Comparison of ENCODE assay signal across 1 cellular context in the genomic region with DNA sequence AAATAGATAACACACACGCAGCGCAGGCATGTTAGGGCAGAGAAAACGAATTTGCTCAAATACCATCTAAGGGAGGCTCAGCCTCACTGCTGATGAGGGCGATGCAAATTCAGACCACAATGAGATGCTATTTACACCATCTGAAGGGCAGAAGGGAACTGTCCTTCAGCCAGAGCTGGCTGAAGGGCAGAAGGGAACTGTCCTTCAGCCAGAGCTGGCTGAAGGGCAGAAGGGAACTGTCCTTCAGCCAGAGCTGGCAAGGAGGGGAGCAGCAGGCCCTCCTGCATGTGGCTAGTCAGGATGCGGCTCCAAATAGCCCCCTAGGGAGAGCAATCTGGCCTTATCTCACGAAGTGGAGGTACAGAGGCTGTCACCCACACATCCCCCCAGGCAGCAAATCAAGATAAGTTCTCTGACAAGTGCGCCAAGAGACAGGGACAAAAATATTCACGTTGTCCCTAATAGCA.
TF ChIP-seq lines count a peak whose summit lies in the region.

No MANE protein-coding gene starts in this region.

TF ChIP-seq in GM23338, 12 proteins besides CTCF, POLR2A, EP300 and RAD21 (continued from another document):
- TF ChIP-seq, protein P1, sequence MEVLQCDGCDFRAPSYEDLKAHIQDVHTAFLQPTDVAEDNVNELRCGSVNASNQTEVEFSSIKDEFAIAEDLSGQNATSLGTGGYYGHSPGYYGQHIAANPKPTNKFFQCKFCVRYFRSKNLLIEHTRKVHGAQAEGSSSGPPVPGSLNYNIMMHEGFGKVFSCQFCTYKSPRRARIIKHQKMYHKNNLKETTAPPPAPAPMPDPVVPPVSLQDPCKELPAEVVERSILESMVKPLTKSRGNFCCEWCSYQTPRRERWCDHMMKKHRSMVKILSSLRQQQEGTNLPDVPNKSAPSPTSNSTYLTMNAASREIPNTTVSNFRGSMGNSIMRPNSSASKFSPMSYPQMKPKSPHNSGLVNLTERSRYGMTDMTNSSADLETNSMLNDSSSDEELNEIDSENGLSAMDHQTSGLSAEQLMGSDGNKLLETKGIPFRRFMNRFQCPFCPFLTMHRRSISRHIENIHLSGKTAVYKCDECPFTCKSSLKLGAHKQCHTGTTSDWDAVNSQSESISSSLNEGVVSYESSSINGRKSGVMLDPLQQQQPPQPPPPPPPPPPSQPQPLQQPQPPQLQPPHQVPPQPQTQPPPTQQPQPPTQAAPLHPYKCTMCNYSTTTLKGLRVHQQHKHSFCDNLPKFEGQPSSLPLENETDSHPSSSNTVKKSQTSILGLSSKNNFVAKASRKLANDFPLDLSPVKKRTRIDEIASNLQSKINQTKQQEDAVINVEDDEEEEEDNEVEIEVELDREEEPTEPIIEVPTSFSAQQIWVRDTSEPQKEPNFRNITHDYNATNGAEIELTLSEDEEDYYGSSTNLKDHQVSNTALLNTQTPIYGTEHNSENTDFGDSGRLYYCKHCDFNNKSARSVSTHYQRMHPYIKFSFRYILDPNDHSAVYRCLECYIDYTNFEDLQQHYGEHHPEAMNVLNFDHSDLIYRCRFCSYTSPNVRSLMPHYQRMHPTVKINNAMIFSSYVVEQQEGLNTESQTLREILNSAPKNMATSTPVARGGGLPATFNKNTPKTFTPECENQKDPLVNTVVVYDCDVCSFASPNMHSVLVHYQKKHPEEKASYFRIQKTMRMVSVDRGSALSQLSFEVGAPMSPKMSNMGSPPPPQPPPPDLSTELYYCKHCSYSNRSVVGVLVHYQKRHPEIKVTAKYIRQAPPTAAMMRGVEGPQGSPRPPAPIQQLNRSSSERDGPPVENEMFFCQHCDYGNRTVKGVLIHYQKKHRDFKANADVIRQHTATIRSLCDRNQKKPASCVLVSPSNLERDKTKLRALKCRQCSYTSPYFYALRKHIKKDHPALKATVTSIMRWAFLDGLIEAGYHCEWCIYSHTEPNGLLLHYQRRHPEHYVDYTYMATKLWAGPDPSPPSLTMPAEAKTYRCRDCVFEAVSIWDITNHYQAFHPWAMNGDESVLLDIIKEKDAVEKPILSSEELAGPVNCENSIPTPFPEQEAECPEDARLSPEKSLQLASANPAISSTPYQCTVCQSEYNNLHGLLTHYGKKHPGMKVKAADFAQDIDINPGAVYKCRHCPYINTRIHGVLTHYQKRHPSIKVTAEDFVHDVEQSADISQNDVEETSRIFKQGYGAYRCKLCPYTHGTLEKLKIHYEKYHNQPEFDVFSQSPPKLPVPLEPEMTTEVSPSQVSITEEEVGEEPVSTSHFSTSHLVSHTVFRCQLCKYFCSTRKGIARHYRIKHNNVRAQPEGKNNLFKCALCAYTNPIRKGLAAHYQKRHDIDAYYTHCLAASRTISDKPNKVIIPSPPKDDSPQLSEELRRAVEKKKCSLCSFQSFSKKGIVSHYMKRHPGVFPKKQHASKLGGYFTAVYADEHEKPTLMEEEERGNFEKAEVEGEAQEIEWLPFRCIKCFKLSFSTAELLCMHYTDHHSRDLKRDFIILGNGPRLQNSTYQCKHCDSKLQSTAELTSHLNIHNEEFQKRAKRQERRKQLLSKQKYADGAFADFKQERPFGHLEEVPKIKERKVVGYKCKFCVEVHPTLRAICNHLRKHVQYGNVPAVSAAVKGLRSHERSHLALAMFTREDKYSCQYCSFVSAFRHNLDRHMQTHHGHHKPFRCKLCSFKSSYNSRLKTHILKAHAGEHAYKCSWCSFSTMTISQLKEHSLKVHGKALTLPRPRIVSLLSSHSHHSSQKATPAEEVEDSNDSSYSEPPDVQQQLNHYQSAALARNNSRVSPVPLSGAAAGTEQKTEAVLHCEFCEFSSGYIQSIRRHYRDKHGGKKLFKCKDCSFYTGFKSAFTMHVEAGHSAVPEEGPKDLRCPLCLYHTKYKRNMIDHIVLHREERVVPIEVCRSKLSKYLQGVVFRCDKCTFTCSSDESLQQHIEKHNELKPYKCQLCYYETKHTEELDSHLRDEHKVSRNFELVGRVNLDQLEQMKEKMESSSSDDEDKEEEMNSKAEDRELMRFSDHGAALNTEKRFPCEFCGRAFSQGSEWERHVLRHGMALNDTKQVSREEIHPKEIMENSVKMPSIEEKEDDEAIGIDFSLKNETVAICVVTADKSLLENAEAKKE (CRISPR knock-in tag; IDR thresholded peaks at IDR 0.05), result no peak
